ENCODE assay signal across 8 cellular contexts in the genomic region with DNA sequence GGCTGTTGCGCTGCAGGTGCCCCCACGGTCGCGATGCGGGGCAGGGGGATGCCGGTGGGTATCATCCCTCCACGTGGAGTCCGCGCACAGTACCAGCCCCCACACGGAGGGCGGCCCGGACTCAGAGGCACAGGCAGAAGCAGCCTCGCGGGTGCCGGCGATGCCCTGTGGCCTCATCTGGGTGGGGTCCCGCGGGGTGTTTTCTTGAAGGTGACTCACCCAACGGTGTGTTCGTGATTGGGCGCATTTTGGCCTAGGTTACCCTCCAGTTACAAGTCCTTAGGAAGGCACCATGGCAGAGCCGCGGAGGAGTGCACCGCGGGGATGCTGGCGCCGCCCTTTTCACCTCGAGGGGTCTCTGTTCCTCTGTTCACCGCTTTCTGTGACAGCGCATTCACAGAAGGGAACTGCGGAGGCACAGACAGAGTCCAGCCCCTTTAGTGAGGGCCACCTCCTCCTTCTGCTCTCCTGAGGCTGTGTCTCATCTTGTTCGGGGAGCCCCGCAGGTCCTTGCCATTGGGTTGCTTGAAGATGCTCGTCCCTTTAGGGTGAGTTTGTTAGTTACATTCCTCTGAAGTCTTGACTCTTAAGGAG.
"Had no signal": no experiment of that assay in that cellular context is flagged by ENCODE, and none has a peak within 500 bp of the region (broad histone marks: within the 10 kb centered on the region; RNA-seq: fewer than 3 reads in every experiment).

No MANE protein-coding gene starts in this region.

- DNase-seq: activated CD4-positive, alpha-beta T cell treated with anti-CD3 and anti-CD28 coated beads, Interleukin-2, amount 10 ng/mL, durations not matched to agents 7 days and 5 days; activated naive CD4-positive, alpha-beta T cell treated with anti-CD3 and anti-CD28 coated beads, Interleukin-2, amount 10 ng/mL, durations not matched to agents 7 days and 5 days; left ventricle myocardium superior; mesendoderm; right lobe of liver; stimulated activated naive CD8-positive, alpha-beta T cell treated with anti-CD3 and anti-CD28 coated beads, Interleukin-15, amount 100 ng/mL, for 72 hours; T-helper 2 cell had no signal

- ATAC-seq: left ventricle myocardium superior; natural killer cell treated with Interleukin-12 subunit alpha and Interleukin-12 subunit beta and Interleukin-15 and Interleukin-18, amount 100 ng/mL, for 72 hours had no signal

- H3K27ac Mint-ChIP-seq: activated naive CD4-positive, alpha-beta T cell treated with anti-CD3 and anti-CD28 coated beads, Interleukin-2, amount 10 ng/mL, durations not matched to agents 7 days and 5 days; natural killer cell treated with Interleukin-12 subunit alpha and Interleukin-12 subunit beta and Interleukin-15 and Interleukin-18, amount 100 ng/mL, for 72 hours had no signal

- H3K4me3 Mint-ChIP-seq: activated CD4-positive, alpha-beta T cell treated with anti-CD3 and anti-CD28 coated beads, Interleukin-2, amount 10 ng/mL, durations not matched to agents 7 days and 5 days; activated naive CD4-positive, alpha-beta T cell treated with anti-CD3 and anti-CD28 coated beads, Interleukin-2, amount 10 ng/mL, durations not matched to agents 7 days and 5 days; natural killer cell treated with Interleukin-12 subunit alpha and Interleukin-12 subunit beta and Interleukin-15 and Interleukin-18, amount 100 ng/mL, for 72 hours; stimulated activated naive CD8-positive, alpha-beta T cell treated with anti-CD3 and anti-CD28 coated beads, Interleukin-15, amount 100 ng/mL, for 72 hours had no signal

- H3K36me3 Mint-ChIP-seq: activated naive CD4-positive, alpha-beta T cell treated with anti-CD3 and anti-CD28 coated beads, Interleukin-2, amount 10 ng/mL, durations not matched to agents 7 days and 5 days; natural killer cell treated with Interleukin-12 subunit alpha and Interleukin-12 subunit beta and Interleukin-15 and Interleukin-18, amount 100 ng/mL, for 72 hours had no signal

- H3K27me3 Mint-ChIP-seq: activated CD4-positive, alpha-beta T cell treated with anti-CD3 and anti-CD28 coated beads, Interleukin-2, amount 10 ng/mL, durations not matched to agents 7 days and 5 days; activated naive CD4-positive, alpha-beta T cell treated with anti-CD3 and anti-CD28 coated beads, Interleukin-2, amount 10 ng/mL, durations not matched to agents 7 days and 5 days; stimulated activated naive CD8-positive, alpha-beta T cell treated with anti-CD3 and anti-CD28 coated beads, Interleukin-15, amount 100 ng/mL, for 72 hours had no signal

- H3K9me3 Mint-ChIP-seq: activated CD4-positive, alpha-beta T cell treated with anti-CD3 and anti-CD28 coated beads, Interleukin-2, amount 10 ng/mL, durations not matched to agents 7 days and 5 days; activated naive CD4-positive, alpha-beta T cell treated with anti-CD3 and anti-CD28 coated beads, Interleukin-2, amount 10 ng/mL, durations not matched to agents 7 days and 5 days; natural killer cell treated with Interleukin-12 subunit alpha and Interleukin-12 subunit beta and Interleukin-15 and Interleukin-18, amount 100 ng/mL, for 72 hours had no signal
